Comparison of ENCODE assay signal across 8 cellular contexts in genomic region chr19:49876422-49877019, GRCh38. TPM values are rescaled to one million over a fixed set of nuclear protein-coding genes. Genes with fewer than 3 reads are reported as not detected.
DNase-seq lines count a peak whose midpoint lies in the region; ATAC-seq and TF ChIP-seq lines count a peak whose summit lies in the region.

No MANE protein-coding gene starts in this region.

- H3K4me3 ChIP-seq in AG09309 (ENCODE audit: control insufficient read depth, low read depth, low read length): peak overlapping the region; percentile 96

- TF ChIP-seq CTCF in AG09309 (IDR thresholded peaks at IDR 0.05; ENCODE audit: control insufficient read depth, insufficient read depth, low read depth, low read length, missing control alignments): no peak

- ATAC-seq in GM19025 (IDR thresholded peaks at IDR 0.05; ENCODE audit: low read depth, unreplicated experiment) (peak; percentile 38), HG03196 (IDR thresholded peaks at IDR 0.05; ENCODE audit: unreplicated experiment) (peak; percentile 46)

- DNase-seq in AG09309 (ENCODE audit: low read depth) (peak; percentile 97), NCI-H345 treated with DMSO at 0.1 percent for 48 hours (lab: John Stamatoyannopoulos, UW; ENCODE audit: unreplicated experiment) (peak; percentile 89), cerebellum (ENCODE audit: low spot score) (peak; percentile 97), kidney glomerular epithelial cell (lab: John Stamatoyannopoulos, UW) (peak; percentile 98)
- DNase-seq in activated CD4-positive, CD25-positive, alpha-beta regulatory T cell treated with anti-CD3 and anti-CD28 coated beads, Interleukin-2, amount 50 U/mL, for 16 hours (ENCODE audit: low read depth, low spot score): peak; percentile 95
- peak; percentile 91 to 96 for DNase-seq in stimulated activated CD4-positive, alpha-beta T cell treated with anti-CD3 and anti-CD28 coated beads, Interleukin-1b, Interleukin-23, amount 100 ng/mL, for 1 hour (ENCODE audit: low read depth in 2 of 2)

RNA-seq across cellular contexts. Expression of gene AKT1S1, which starts 0.6 kb away (rescaled TPM):
- 4.2 TPM for total RNA-seq in cerebellum

RNA-seq across cellular contexts. Expression of gene TBC1D17, which starts 1.0 kb away (rescaled TPM):
- total RNA-seq in cerebellum: 9.5 TPM

RNA-seq across cellular contexts. Expression of gene PNKP, which starts 9.1 kb away (rescaled TPM):
- total RNA-seq in cerebellum: 31.0 TPM

RNA-seq across cellular contexts. Expression of gene IL4I1, which starts 20.2 kb away (rescaled TPM):
- total RNA-seq in cerebellum: 0.64 TPM

RNA-seq across cellular contexts. Expression of gene PTOV1, which starts 25.6 kb away (rescaled TPM):
- 86.3 TPM for total RNA-seq in cerebellum

Comparison
In these comparisons a context has a peak if more than half of its experiments do, and no peak if none do; other contexts are left out.
1. Peak in every context shown above with its lines: DNase-seq, ATAC-seq and H3K4me3 ChIP-seq.